8 cellular contexts compared by ENCODE assay signal in the genomic region with DNA sequence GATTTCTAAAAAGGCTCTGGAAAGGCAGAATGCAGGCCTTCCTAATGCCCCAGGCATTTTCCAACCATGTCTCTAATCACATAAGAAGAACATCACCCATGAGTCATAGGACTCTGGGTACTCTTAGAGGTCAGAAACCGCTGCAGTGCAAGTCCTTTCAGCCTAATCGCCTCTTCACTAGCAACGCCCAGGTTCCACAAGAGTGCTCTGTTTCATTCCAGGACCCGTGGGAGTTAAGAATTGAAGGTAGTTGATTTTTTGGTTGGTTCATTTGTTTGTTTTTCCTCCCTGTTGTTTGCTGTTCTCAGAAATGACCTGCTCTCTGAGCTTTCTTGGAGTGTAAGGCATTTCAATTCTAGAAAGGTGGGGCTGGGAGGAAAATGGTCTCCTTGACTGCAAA.
DNase-seq lines count a peak whose midpoint lies in the region; ATAC-seq and TF ChIP-seq lines count a peak whose summit lies in the region.

No MANE protein-coding gene starts in this region.

- H3K27me3 Mint-ChIP-seq in activated naive CD8-positive, alpha-beta T cell treated with anti-CD3 and anti-CD28 coated beads, Interleukin-2, amount 50 U/mL, for 24 hours, result no peaks in the 10 kb centered on the region
- no peaks in the 10 kb centered on the region for H3K27me3 Mint-ChIP-seq in neural progenitor cell (ENCODE audit: insufficient read depth, low read depth)

- H3K4me1 ChIP-seq in ovary (ENCODE audit: insufficient read depth), result no peaks in the 10 kb centered on the region
- H3K4me1 ChIP-seq in neural progenitor cell, result no peaks in the 10 kb centered on the region

- DNase-seq in AG20443 (ENCODE audit: low spot score) (peak; percentile 70), non-pigmented ciliary epithelial cell (ENCODE audit: low read depth) (peak; percentile 44), hippocampal formation (lab: John Stamatoyannopoulos, UW) (no peak), ovary (no peak), neural progenitor cell (ENCODE audit: low spot score) (no peak)
- peak; percentile 26 for DNase-seq in activated naive CD8-positive, alpha-beta T cell treated with anti-CD3 and anti-CD28 coated beads, Interleukin-2, amount 50 U/mL, for 24 hours

- H3K79me2 ChIP-seq in neural progenitor cell (ENCODE audit: low read depth), result no peaks in the 10 kb centered on the region

- H3K36me3 ChIP-seq in ovary (no peaks in the 10 kb centered on the region), neural progenitor cell (no peaks in the 10 kb centered on the region)

- peak overlapping the region; percentile 70 for H3K27ac Mint-ChIP-seq in activated naive CD8-positive, alpha-beta T cell treated with anti-CD3 and anti-CD28 coated beads, Interleukin-2, amount 50 U/mL, for 24 hours
- no peak overlapping the region for H3K27ac Mint-ChIP-seq in neural progenitor cell

- H4K20me1 ChIP-seq in neural progenitor cell (ENCODE audit: low read depth), result no peaks in the 10 kb centered on the region

- TF ChIP-seq EP300 in ovary (IDR thresholded peaks at IDR 0.05), result no peak

- H3K4me3 ChIP-seq in ovary (no peak overlapping the region), neural progenitor cell (no peak overlapping the region)

- H3K4me1 Mint-ChIP-seq in activated naive CD8-positive, alpha-beta T cell treated with anti-CD3 and anti-CD28 coated beads, Interleukin-2, amount 50 U/mL, for 24 hours, result peaks cover 53% of the 10 kb centered on the region
- peaks cover 6% of the 10 kb centered on the region for H3K4me1 Mint-ChIP-seq in neural progenitor cell

- intact Hi-C loops in ovary (cut with DNase I), result no loop called here

- no peaks in the 10 kb centered on the region for H3K9me3 ChIP-seq in ovary
- H3K9me3 ChIP-seq in neural progenitor cell (ENCODE audit: low read depth), result no peaks in the 10 kb centered on the region

- no peaks in the 10 kb centered on the region for H3F3A ChIP-seq in neural progenitor cell (ENCODE audit: low read depth)

- TF ChIP-seq CTCF in ovary (IDR thresholded peaks at IDR 0.05), result no peak
- TF ChIP-seq CTCF in neural progenitor cell (IDR thresholded peaks at IDR 0.05), result no peak

- H3K27me3 ChIP-seq in ovary, result no peaks in the 10 kb centered on the region
- H3K27me3 ChIP-seq in neural progenitor cell, result no peaks in the 10 kb centered on the region

- no peak overlapping the region for H2AFZ ChIP-seq in neural progenitor cell (replicated peaks)

- H3K27ac ChIP-seq in ovary (no peak overlapping the region), neural progenitor cell (no peak overlapping the region)

- TF ChIP-seq POLR2A in ovary (IDR thresholded peaks at IDR 0.05), result no peak

- H3K4me2 ChIP-seq in neural progenitor cell, result no peak overlapping the region

- H3K36me3 Mint-ChIP-seq in activated naive CD8-positive, alpha-beta T cell treated with anti-CD3 and anti-CD28 coated beads, Interleukin-2, amount 50 U/mL, for 24 hours (ENCODE audit: low read depth), result no peaks in the 10 kb centered on the region
- H3K36me3 Mint-ChIP-seq in neural progenitor cell, result no peaks in the 10 kb centered on the region

- no peaks in the 10 kb centered on the region for H3K9me3 Mint-ChIP-seq in activated naive CD8-positive, alpha-beta T cell treated with anti-CD3 and anti-CD28 coated beads, Interleukin-2, amount 50 U/mL, for 24 hours
- peaks cover 2% of the 10 kb centered on the region for H3K9me3 Mint-ChIP-seq in neural progenitor cell

- 60 to 68% (median 62%) methylated on average over 4 of the region's 4 CpGs for WGBS in ovary, 3 donors

- H3K4me3 Mint-ChIP-seq in activated naive CD8-positive, alpha-beta T cell treated with anti-CD3 and anti-CD28 coated beads, Interleukin-2, amount 50 U/mL, for 24 hours, result no peak overlapping the region
- H3K4me3 Mint-ChIP-seq in neural progenitor cell, result no peak overlapping the region

- ATAC-seq in GM19025 (IDR thresholded peaks at IDR 0.05; ENCODE audit: low read depth, unreplicated experiment), result peak; percentile 22
- peak; percentile 34 for ATAC-seq in HG03571 (IDR thresholded peaks at IDR 0.05; ENCODE audit: unreplicated experiment)
- peak; percentile 22 for ATAC-seq in activated naive CD8-positive, alpha-beta T cell treated with anti-CD3 and anti-CD28 coated beads, Interleukin-2, amount 50 U/mL, for 24 hours

- no peak overlapping the region for H3K9ac ChIP-seq in neural progenitor cell

Comparison
In these comparisons a context has a peak if more than half of its experiments do, and no peak if none do; other contexts are left out.
1. DNase-seq: peak in AG20443 (single experiment), activated naive CD8-positive, alpha-beta T cell treated with anti-CD3 and anti-CD28 coated beads, Interleukin-2, amount 50 U/mL, for 24 hours (single experiment) and non-pigmented ciliary epithelial cell (single experiment); none in hippocampal formation (0 of 2), ovary (0 of 5) and neural progenitor cell (single experiment).
2. Peak in every context shown above with its lines, with median percentiles within 50 percentile points of each other: ATAC-seq.